ENCODE assay signal across 28 cellular contexts in the genomic region with DNA sequence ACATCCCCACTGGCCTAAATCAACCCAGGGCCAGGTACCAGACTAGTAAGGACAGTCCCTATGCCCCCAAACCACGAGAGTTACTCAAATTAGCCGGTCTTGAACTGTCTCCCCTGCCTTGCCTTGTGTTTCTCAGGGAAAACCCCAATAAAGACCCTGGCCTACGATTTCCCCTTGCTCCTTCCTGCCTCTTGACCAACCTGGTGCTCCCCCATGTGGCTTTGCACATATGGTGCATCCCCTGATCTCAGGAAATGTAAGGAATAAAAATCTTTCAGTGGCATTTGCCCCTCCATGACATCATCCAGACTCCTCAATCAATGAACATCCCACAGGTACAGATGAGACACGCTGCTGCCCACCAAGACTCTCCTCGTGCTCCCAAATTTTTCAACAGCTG.
DNase-seq lines count a peak whose midpoint lies in the region; TF ChIP-seq lines count a peak whose summit lies in the region.
"Had no signal": no experiment of that assay in that cellular context is flagged by ENCODE, and none has a peak within 500 bp of the region (broad histone marks: within the 10 kb centered on the region; RNA-seq: fewer than 3 reads in every experiment).

No MANE protein-coding gene starts in this region.

- no peak for TF ChIP-seq POLR2A in testis (IDR thresholded peaks at IDR 0.05)

- no peaks in the 10 kb centered on the region for H3K27me3 Mint-ChIP-seq in type B pancreatic cell
- H3K27me3 Mint-ChIP-seq: activated CD4-positive, alpha-beta T cell treated with anti-CD3 and anti-CD28 coated beads, Interleukin-2, amount 10 ng/mL, durations not matched to agents 7 days and 5 days; activated naive CD4-positive, alpha-beta T cell treated with anti-CD3 and anti-CD28 coated beads, Interleukin-2, amount 50 U/mL, for 24 hours; central memory CD8-positive, alpha-beta T cell; T-helper 17 cell had no signal

- H3K36me3 ChIP-seq in testis (ENCODE audit: low read depth, missing control alignments) = no peaks in the 10 kb centered on the region
- H3K36me3 ChIP-seq: ascending aorta, MG63, SJSA1 had no signal

- 62 to 89% methylated on average over 5 of the region's 5 CpGs for WGBS in testis, 2 donors

- H3K36me3 Mint-ChIP-seq in type B pancreatic cell = no peaks in the 10 kb centered on the region
- H3K36me3 Mint-ChIP-seq: activated naive CD4-positive, alpha-beta T cell treated with anti-CD3 and anti-CD28 coated beads, Interleukin-2, amount 50 U/mL, for 24 hours had no signal

- H3K4me3 ChIP-seq in epithelial cell of proximal tubule (ENCODE audit: low read depth, low read length) (no peak overlapping the region), testis (no peak overlapping the region)
- H3K4me3 ChIP-seq: ascending aorta, GM23248, MG63, SJSA1, smooth muscle cell had no signal

- intact Hi-C loops in testis (cut with DNase I; ENCODE audit: low total_unique reads) = no loop called here

- no peak overlapping the region for H3K4me3 Mint-ChIP-seq in type B pancreatic cell
- H3K4me3 Mint-ChIP-seq: activated CD4-positive, alpha-beta T cell treated with anti-CD3 and anti-CD28 coated beads, Interleukin-2, amount 10 ng/mL, durations not matched to agents 7 days and 5 days; activated naive CD4-positive, alpha-beta T cell treated with anti-CD3 and anti-CD28 coated beads, Interleukin-2, amount 50 U/mL, for 24 hours; activated T-helper 1 cell treated with anti-CD3 and anti-CD28 coated beads, Interleukin-12 subunit alpha, Interleukin-12 subunit beta, Interleukin-2, Interleukin-4 antibody, amounts not matched to agents 30 ng/mL and 10 ng/mL and 1 ng/mL, durations not matched to agents 14 hours and 24 hours and 36 hours; central memory CD8-positive, alpha-beta T cell; T-helper 17 cell had no signal

- no peak overlapping the region for H3K27ac ChIP-seq in testis
- H3K27ac ChIP-seq: ascending aorta, foreskin keratinocyte, GM23248, SJSA1 had no signal

- no peaks in the 10 kb centered on the region for H3K27me3 ChIP-seq in testis
- H3K27me3 ChIP-seq: ascending aorta, foreskin keratinocyte, SJSA1 had no signal

- no peaks in the 10 kb centered on the region for H3K4me1 Mint-ChIP-seq in type B pancreatic cell (ENCODE audit: unreplicated experiment)
- H3K4me1 Mint-ChIP-seq: activated CD4-positive, alpha-beta T cell treated with anti-CD3 and anti-CD28 coated beads, Interleukin-2, amount 10 ng/mL, durations not matched to agents 7 days and 5 days; activated naive CD4-positive, alpha-beta T cell treated with anti-CD3 and anti-CD28 coated beads, Interleukin-2, amount 50 U/mL, for 24 hours; central memory CD8-positive, alpha-beta T cell; T-helper 17 cell had no signal

- peak; percentile 22 for TF ChIP-seq CTCF in epithelial cell of proximal tubule (conservative IDR thresholded peaks at IDR 0.05; ENCODE audit: low read depth, low read length)
- TF ChIP-seq CTCF in type B pancreatic cell (conservative IDR thresholded peaks at IDR 0.05) = peak; percentile 50
- no peak for TF ChIP-seq CTCF in testis (IDR thresholded peaks at IDR 0.05)

- H3K4me1 ChIP-seq in testis = no peaks in the 10 kb centered on the region
- H3K4me1 ChIP-seq: ascending aorta, foreskin keratinocyte, SJSA1 had no signal

- no peaks in the 10 kb centered on the region for H3K9me3 Mint-ChIP-seq in type B pancreatic cell
- H3K9me3 Mint-ChIP-seq: activated naive CD4-positive, alpha-beta T cell treated with anti-CD3 and anti-CD28 coated beads, Interleukin-2, amount 50 U/mL, for 24 hours had no signal

- H3K27ac Mint-ChIP-seq in type B pancreatic cell = no peak overlapping the region
- H3K27ac Mint-ChIP-seq: activated CD4-positive, alpha-beta T cell treated with anti-CD3 and anti-CD28 coated beads, Interleukin-2, amount 10 ng/mL, durations not matched to agents 7 days and 5 days; activated naive CD4-positive, alpha-beta T cell treated with anti-CD3 and anti-CD28 coated beads, Interleukin-2, amount 50 U/mL, for 24 hours; activated T-helper 1 cell treated with anti-CD3 and anti-CD28 coated beads, Interleukin-12 subunit alpha, Interleukin-12 subunit beta, Interleukin-2, Interleukin-4 antibody, amounts not matched to agents 30 ng/mL and 10 ng/mL and 1 ng/mL, durations not matched to agents 14 hours and 24 hours and 36 hours; T-helper 17 cell had no signal

- no peaks in the 10 kb centered on the region for H3K9me3 ChIP-seq in testis
- H3K9me3 ChIP-seq: SJSA1 had no signal

- DNase-seq in NCI-H82 (lab: John Stamatoyannopoulos, UW) (peak; percentile 58), NCI-H82 treated with DMSO at 0.1 percent for 48 hours (lab: John Stamatoyannopoulos, UW; ENCODE audit: unreplicated experiment) (no peak), OCI-M1 (lab: John Stamatoyannopoulos, UW) (peak; percentile 46), epithelial cell of proximal tubule (ENCODE audit: low read depth) (no peak), type B pancreatic cell (ENCODE audit: extremely low spot score, unreplicated experiment) (no peak), testis (no peak), NCI-H146 treated with DMSO at 0.1 percent for 48 hours (lab: John Stamatoyannopoulos, UW; ENCODE audit: unreplicated experiment) (no peak)
- no peak for DNase-seq in activated CD8-positive, alpha-beta memory T cell treated with anti-CD3 and anti-CD28 coated beads for 24 hours
- DNase-seq: 8988T; activated CD4-positive, alpha-beta T cell treated with anti-CD3 and anti-CD28 coated beads, Interleukin-2, amount 10 ng/mL, durations not matched to agents 7 days and 5 days; AML-193; DMS79 treated with DMSO at 0.1 percent for 48 hours; foreskin keratinocyte; GM23248; IMR-90; kidney glomerular epithelial cell; MG63; NCI-H187; NCI-H526; nucleus accumbens; stimulated activated naive CD4-positive, alpha-beta T cell; T-helper 17 cell had no signal

Comparison
In these comparisons a context has a peak if more than half of its experiments do, and no peak if none do; other contexts are left out.
1. DNase-seq: peak in NCI-H82 (single experiment) and OCI-M1 (single experiment); none in NCI-H82 treated with DMSO at 0.1 percent for 48 hours (single experiment), epithelial cell of proximal tubule (single experiment), type B pancreatic cell (single experiment), activated CD8-positive, alpha-beta memory T cell treated with anti-CD3 and anti-CD28 coated beads for 24 hours (single experiment), testis (single experiment) and NCI-H146 treated with DMSO at 0.1 percent for 48 hours (single experiment).
2. CTCF ChIP-seq: peak in epithelial cell of proximal tubule (single experiment) and type B pancreatic cell (single experiment); none in testis (0 of 3).